Comparison of ENCODE assay signal across 14 cellular contexts in the genomic region with DNA sequence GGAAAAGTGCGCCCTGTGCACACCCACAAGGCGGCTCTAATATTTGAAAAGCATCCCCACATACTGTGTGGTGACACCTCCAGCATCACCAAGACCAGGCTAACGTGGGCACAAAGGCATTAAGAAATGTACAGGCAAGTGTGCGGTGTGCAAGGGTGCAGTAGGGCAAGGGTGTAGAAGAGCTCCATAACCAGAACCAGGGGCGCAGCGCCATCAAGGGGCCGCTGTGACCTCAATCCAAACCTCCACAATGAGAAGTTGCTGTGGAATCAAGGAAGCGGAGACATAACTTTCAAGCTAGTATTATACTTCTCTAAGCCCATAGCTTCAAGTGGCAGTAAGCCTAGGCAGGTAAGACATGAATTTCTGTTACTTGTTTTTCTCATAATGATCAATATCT. TPM values are rescaled to one million over a fixed set of nuclear protein-coding genes. Genes with fewer than 3 reads are reported as not detected.
DNase-seq lines count a peak whose midpoint lies in the region; ATAC-seq and TF ChIP-seq lines count a peak whose summit lies in the region.
"Had no signal": no experiment of that assay in that cellular context is flagged by ENCODE, and none has a peak within 500 bp of the region (broad histone marks: within the 10 kb centered on the region; RNA-seq: fewer than 3 reads in every experiment).

No MANE protein-coding gene starts in this region.

- H3K27me3 Mint-ChIP-seq in CD8-positive, alpha-beta memory T cell = no peaks in the 10 kb centered on the region
- H3K27me3 Mint-ChIP-seq: stimulated activated naive B cell treated with anti-CD40 and anti-IgM and Interleukin-4, amounts not matched to agents 10 μg/mL and 1 μg/mL and 100 μg/mL, for 72 hours had no signal

- H3K27ac ChIP-seq in SK-N-SH (ENCODE audit: low read depth in 2 of 2, low read length in 1 of 2) (no peak overlapping the region), dorsolateral prefrontal cortex (no peak overlapping the region)
- H3K27ac ChIP-seq in effector memory CD4-positive, alpha-beta T cell (ENCODE audit: insufficient read depth, low read length, poor library complexity, severe bottlenecking) = no peak overlapping the region
- no peak overlapping the region for H3K27ac ChIP-seq in CD8-positive, alpha-beta memory T cell (ENCODE audit: low read depth, low read length)
- H3K27ac ChIP-seq: HL-60 had no signal

- H3F3A ChIP-seq in SK-N-SH (replicated peaks; ENCODE audit: insufficient read depth) = no peaks in the 10 kb centered on the region

- no peak overlapping the region for H3K27ac Mint-ChIP-seq in CD8-positive, alpha-beta memory T cell
- H3K27ac Mint-ChIP-seq: stimulated activated naive B cell treated with anti-CD40 and anti-IgM and Interleukin-4, amounts not matched to agents 10 μg/mL and 1 μg/mL and 100 μg/mL, for 72 hours had no signal

- TF ChIP-seq RAD21 in SK-N-SH (IDR thresholded peaks at IDR 0.05; ENCODE audit: low read length) = peak; percentile 42; the same call in 1 of the 2 replicates

- H4K20me1 ChIP-seq in SK-N-SH (ENCODE audit: insufficient read depth) = no peaks in the 10 kb centered on the region

- WGBS in SK-N-SH (ENCODE audit: low lambda C conversion rate) = 66% methylated on average over 8 of the region's 8 CpGs

- CTCF ChIA-PET in SK-N-SH (lab: Yijun Ruan, JAX) = interaction anchor here (0.6 to 1.2 kb wide), 5 partner anchors 11 to 430 kb away, joined by 3 to 4 read pairs (median 3); a partner anchor contains a TSS
- CTCF ChIA-PET in CD8-positive, alpha-beta memory T cell (lab: Charles Lee) = no interaction called here

- intact Hi-C loops in dorsolateral prefrontal cortex (cut with DNase I) = loop anchor here (10.0 kb wide), 2 partner anchors 73 to 527 kb away; no protein-coding TSS in a partner anchor

- no peak overlapping the region for H3K4me2 ChIP-seq in SK-N-SH

- no peaks in the 10 kb centered on the region for H3K79me2 ChIP-seq in SK-N-SH (ENCODE audit: insufficient read depth)

- no peak overlapping the region for H2AFZ ChIP-seq in SK-N-SH (ENCODE audit: low read depth)

- POLR2A ChIA-PET in SK-N-SH (lab: Yijun Ruan, JAX) = no interaction called here
- POLR2A ChIA-PET in CD8-positive, alpha-beta memory T cell (lab: Charles Lee) = no interaction called here

- H3K4me3 Mint-ChIP-seq in CD8-positive, alpha-beta memory T cell = no peak overlapping the region
- H3K4me3 Mint-ChIP-seq: stimulated activated naive B cell treated with anti-CD40 and anti-IgM and Interleukin-4, amounts not matched to agents 10 μg/mL and 1 μg/mL and 100 μg/mL, for 72 hours had no signal

- no peaks in the 10 kb centered on the region for H3K36me3 ChIP-seq in SK-N-SH (replicated peaks in 1 of 2; ENCODE audit: control insufficient read depth in 1 of 2, insufficient read depth in 2 of 2, low read length in 1 of 2)
- no peaks in the 10 kb centered on the region for H3K36me3 ChIP-seq in effector memory CD4-positive, alpha-beta T cell (ENCODE audit: control insufficient read depth, insufficient read depth, low read length)
- H3K36me3 ChIP-seq in CD8-positive, alpha-beta memory T cell (ENCODE audit: insufficient read depth, low read length) = no peaks in the 10 kb centered on the region

- peaks cover 0 to 18% (median 0%) of the 10 kb centered on the region in 5 donors for H3K9me3 Mint-ChIP-seq in CD8-positive, alpha-beta memory T cell
- H3K9me3 Mint-ChIP-seq: stimulated activated naive B cell treated with anti-CD40 and anti-IgM and Interleukin-4, amounts not matched to agents 10 μg/mL and 1 μg/mL and 100 μg/mL, for 72 hours had no signal

- H3K9me3 ChIP-seq in SK-N-SH = no peaks in the 10 kb centered on the region
- no peaks in the 10 kb centered on the region for H3K9me3 ChIP-seq in effector memory CD4-positive, alpha-beta T cell (ENCODE audit: control insufficient read depth, low read length)
- H3K9me3 ChIP-seq in CD8-positive, alpha-beta memory T cell (ENCODE audit: low read length) = no peaks in the 10 kb centered on the region

- no peak overlapping the region for H3K9ac ChIP-seq in SK-N-SH

- H3K9me2 ChIP-seq in SK-N-SH = no peaks in the 10 kb centered on the region

- H3K4me1 ChIP-seq in SK-N-SH (ENCODE audit: control insufficient read depth in 1 of 2, insufficient read depth in 2 of 2, low read depth in 1 of 2, low read length in 1 of 2) = peaks cover 0 to 2% of the 10 kb centered on the region in 2 experiments; a peak in 1 of 4 replicates
- no peaks in the 10 kb centered on the region for H3K4me1 ChIP-seq in effector memory CD4-positive, alpha-beta T cell (ENCODE audit: control insufficient read depth, insufficient read depth, low read length, poor library complexity, severe bottlenecking)
- no peaks in the 10 kb centered on the region for H3K4me1 ChIP-seq in CD8-positive, alpha-beta memory T cell (ENCODE audit: insufficient read depth, low read length)

- no peaks in the 10 kb centered on the region for H3K4me1 Mint-ChIP-seq in CD8-positive, alpha-beta memory T cell

- TF ChIP-seq EP300 in SK-N-SH (IDR thresholded peaks at IDR 0.05; ENCODE audit: borderline replicate concordance in 1 of 2, low read depth in 1 of 2, low read length in 1 of 2) = no peak

- ATAC-seq in SK-N-SH treated with all-trans-retinoic acid at 6 μM for 48 hours = no peak
- ATAC-seq: stimulated activated naive B cell treated with anti-CD40 and anti-IgM and Interleukin-4, amounts not matched to agents 10 μg/mL and 1 μg/mL and 100 μg/mL, for 72 hours had no signal

- H3K36me3 Mint-ChIP-seq in CD8-positive, alpha-beta memory T cell = no peaks in the 10 kb centered on the region

- H3K27me3 ChIP-seq in SK-N-SH (ENCODE audit: insufficient read depth) (no peaks in the 10 kb centered on the region), dorsolateral prefrontal cortex (no peaks in the 10 kb centered on the region)
- H3K27me3 ChIP-seq in effector memory CD4-positive, alpha-beta T cell (replicated peaks; ENCODE audit: control insufficient read depth, insufficient read depth, low read length, poor library complexity, severe bottlenecking) = no peaks in the 10 kb centered on the region
- H3K27me3 ChIP-seq in CD8-positive, alpha-beta memory T cell (ENCODE audit: insufficient read depth, low read length, poor library complexity, severe bottlenecking) = no peaks in the 10 kb centered on the region

- H3K4me3 ChIP-seq in SK-N-SH (ENCODE audit: low read depth in 2 of 2, low read length in 1 of 2) (no peak overlapping the region), dorsolateral prefrontal cortex (no peak overlapping the region)
- H3K4me3 ChIP-seq in effector memory CD4-positive, alpha-beta T cell (ENCODE audit: insufficient read depth, low read depth, low read length, poor library complexity, severe bottlenecking) = no peak overlapping the region
- H3K4me3 ChIP-seq in CD8-positive, alpha-beta memory T cell (ENCODE audit: low read length) = no peak overlapping the region

- no peak for TF ChIP-seq CTCF in SK-N-SH (IDR thresholded peaks at IDR 0.05)
- TF ChIP-seq CTCF in LNCAP (IDR thresholded peaks at IDR 0.05) = peak; percentile 46
- peak in 29 of 56 donors; percentile 10 to 61 (median 27) for TF ChIP-seq CTCF in dorsolateral prefrontal cortex (IDR thresholded peaks at IDR 0.05 in 54 of 56, conservative IDR thresholded peaks at IDR 0.05 in 2 of 56; ENCODE audit: low read depth in 1 of 56, partially characterized antibody in 56 of 56)

- DNase-seq in SK-N-SH (no peak), dorsolateral prefrontal cortex (no peak), retina (peak; percentile 19), NCI-H1694 (lab: John Stamatoyannopoulos, UW) (no peak)
- no peak for DNase-seq in effector memory CD4-positive, alpha-beta T cell
- no peak for DNase-seq in CD8-positive, alpha-beta memory T cell
- DNase-seq: activated CD4-positive, alpha-beta T cell treated with anti-CD3 and anti-CD28 coated beads for 48 hours; mammary epithelial cell; NCI-H1092; NCI-H774; stimulated activated naive B cell treated with anti-CD40 and anti-IgM and Interleukin-4, amounts not matched to agents 10 μg/mL and 1 μg/mL and 100 μg/mL, for 72 hours had no signal

TF ChIP-seq in SK-N-SH, 30 proteins besides CTCF, POLR2A, EP300 and RAD21:
- no peak for TF ChIP-seq FOXM1 (IDR thresholded peaks at IDR 0.05; ENCODE audit: low read depth)
- TF ChIP-seq, protein P1, sequence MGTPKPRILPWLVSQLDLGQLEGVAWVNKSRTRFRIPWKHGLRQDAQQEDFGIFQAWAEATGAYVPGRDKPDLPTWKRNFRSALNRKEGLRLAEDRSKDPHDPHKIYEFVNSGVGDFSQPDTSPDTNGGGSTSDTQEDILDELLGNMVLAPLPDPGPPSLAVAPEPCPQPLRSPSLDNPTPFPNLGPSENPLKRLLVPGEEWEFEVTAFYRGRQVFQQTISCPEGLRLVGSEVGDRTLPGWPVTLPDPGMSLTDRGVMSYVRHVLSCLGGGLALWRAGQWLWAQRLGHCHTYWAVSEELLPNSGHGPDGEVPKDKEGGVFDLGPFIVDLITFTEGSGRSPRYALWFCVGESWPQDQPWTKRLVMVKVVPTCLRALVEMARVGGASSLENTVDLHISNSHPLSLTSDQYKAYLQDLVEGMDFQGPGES (IDR thresholded peaks at IDR 0.05; ENCODE audit: low read depth, low read length) = no peak
- TF ChIP-seq TEAD4 (IDR thresholded peaks at IDR 0.05; ENCODE audit: borderline replicate concordance, insufficient read depth) = no peak
- TF ChIP-seq RFX5 (IDR thresholded peaks at IDR 0.05; ENCODE audit: low read length) = no peak
- no peak for TF ChIP-seq GATA2 (CRISPR knock-in tag; IDR thresholded peaks at IDR 0.05)

TF ChIP-seq in SK-N-SH treated with all-trans-retinoic acid at 6 μM for 48 hours, 23 proteins besides CTCF, POLR2A, EP300 and RAD21 (continues in another document):
- TF ChIP-seq ZC3H10 (CRISPR knock-in tag; IDR thresholded peaks at IDR 0.05) = no peak
- no peak for TF ChIP-seq ZFP30 (CRISPR knock-in tag; IDR thresholded peaks at IDR 0.05)
- TF ChIP-seq GLIS3 (CRISPR knock-in tag; IDR thresholded peaks at IDR 0.05) = no peak
- no peak for TF ChIP-seq SNAI2 (CRISPR knock-in tag; IDR thresholded peaks at IDR 0.05)
- TF ChIP-seq TOX (CRISPR knock-in tag; IDR thresholded peaks at IDR 0.05; ENCODE audit: borderline replicate concordance) = no peak
- TF ChIP-seq BACH2 (CRISPR knock-in tag; IDR thresholded peaks at IDR 0.05; ENCODE audit: borderline replicate concordance) = no peak
- no peak for TF ChIP-seq ZNF8 (CRISPR knock-in tag; IDR thresholded peaks at IDR 0.05)
- TF ChIP-seq TCF4 (CRISPR knock-in tag; IDR thresholded peaks at IDR 0.05; ENCODE audit: borderline replicate concordance) = no peak
- no peak for TF ChIP-seq ZFP3 (CRISPR knock-in tag; IDR thresholded peaks at IDR 0.05)
- no peak for TF ChIP-seq CSDC2 (CRISPR knock-in tag; IDR thresholded peaks at IDR 0.05)
- TF ChIP-seq ISL1 (CRISPR knock-in tag; IDR thresholded peaks at IDR 0.05) = no peak

RNA-seq across cellular contexts. Expression of a gene that starts 13.0 kb away (rescaled TPM):
- polyA plus RNA-seq in SK-N-SH (2012; rRNA removed) = 0.02 and 0.05 TPM in 2 replicates
- polyA plus RNA-seq in SK-N-SH (2012; cell fraction: cytosol; rRNA removed) = 0.04 and 0.07 TPM in 2 replicates
- polyA plus RNA-seq in SK-N-SH (2012; cell fraction: nucleus; rRNA removed) = 0.19 TPM in 1 of 2 replicates, not detected in the other
- total RNA-seq in dorsolateral prefrontal cortex = 10 to 100 TPM; 16.2 to 49.2 (median 26.2) TPM
- total RNA-seq in CD8-positive, alpha-beta memory T cell = under 1 TPM; 0.07 to 0.18 TPM
- 0.13 TPM for polyA plus RNA-seq in CD8-positive, alpha-beta memory T cell
- polyA plus RNA-seq: mammary epithelial cell had no signal

Comparison
In these comparisons a context has a peak if more than half of its experiments do, and no peak if none do; other contexts are left out.
1. RNA of a gene that starts 13.0 kb away (total RNA-seq): 16.2 to 49.2 TPM in dorsolateral prefrontal cortex; 0.07 to 0.18 TPM in CD8-positive, alpha-beta memory T cell; every median in the first group is over 10 times any median in the second.